Comparison of ENCODE assay signal across 21 cellular contexts in the genomic region with DNA sequence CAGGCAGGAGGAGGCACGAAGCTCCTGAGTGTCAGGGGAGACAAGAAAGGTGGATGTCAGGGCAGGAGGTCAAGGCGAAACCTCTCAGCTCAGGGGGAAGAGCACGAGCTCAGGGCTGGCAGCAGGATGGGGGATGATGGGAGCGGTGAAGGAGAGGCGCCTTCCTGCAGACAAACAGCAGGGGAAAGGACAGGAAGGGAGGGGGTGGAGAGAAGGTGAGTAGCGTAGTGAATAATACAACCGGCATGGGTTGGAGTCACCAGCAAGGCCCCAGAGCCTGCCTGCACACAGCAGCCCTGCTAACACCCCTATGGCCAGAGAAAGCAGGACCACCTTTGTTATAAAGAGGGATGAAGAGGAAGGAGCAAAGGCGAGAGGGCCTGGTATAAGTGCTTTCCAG.
"Had no signal": no experiment of that assay in that cellular context is flagged by ENCODE, and none has a peak within 500 bp of the region (broad histone marks: within the 10 kb centered on the region; RNA-seq: fewer than 3 reads in every experiment).

No MANE protein-coding gene starts in this region.

- H3K4me1 ChIP-seq: SJSA1 had no signal

- H3K27ac ChIP-seq: SJSA1, SK-N-MC had no signal

- H3K36me3 ChIP-seq: MG63, SJSA1 had no signal

- H3K4me3 ChIP-seq: MG63, SJSA1, SK-N-MC had no signal

- H3K27me3 ChIP-seq: MG63, SJSA1 had no signal

- DNase-seq: IMR-90, Karpas-422, KG1, MG63, NCI-H1092 treated with DMSO at 0.1 percent for 48 hours, NCI-H1436, NCI-H187, NCI-H2029, NCI-H2081 treated with DMSO at 0.1 percent for 48 hours, NCI-H2171, NCI-H226, NCI-H446, NCI-H510A, NCI-H524 treated with DMSO at 0.1 percent for 48 hours, NCI-H69, NCI-H774, Right ventricle myocardium superior, RPMI8226, SIG-M5 had no signal

- H3K9me3 ChIP-seq: MG63 had no signal
